ENCODE assay signal across 9 cellular contexts in genomic region chr22:50242406-50242949, GRCh38. TPM values are rescaled to one million over a fixed set of nuclear protein-coding genes. Genes with fewer than 3 reads are reported as not detected.
A peak's percentile ranks its signal among the peaks of the same experiment; 100 is the strongest.
DNase-seq lines count a peak whose midpoint lies in the region; ATAC-seq, FAIRE-seq and TF ChIP-seq lines count a peak whose summit lies in the region.
"Had no signal": no experiment of that assay in that cellular context is flagged by ENCODE, and none has a peak within 500 bp of the region (broad histone marks: within the 10 kb centered on the region; RNA-seq: fewer than 3 reads in every experiment).

No MANE protein-coding gene starts in this region.

- H3K27ac Mint-ChIP-seq in activated T-helper 2 cell treated with anti-CD3 and anti-CD28 coated beads, Interferon-gamma antibody, Interleukin-2, Interleukin-4, amounts not matched to agents 10 μg/mL and 5 μg/mL and 100 μg/mL, durations not matched to agents 14 hours and 24 hours and 36 hours, result no peak overlapping the region

- WGBS in liver, result 77% methylated on average over 14 of the region's 14 CpGs

- peaks cover 6% of the 10 kb centered on the region for H3K36me3 ChIP-seq in cardiac muscle cell
- peaks cover 2 to 11% (median 9%) of the 10 kb centered on the region in 4 donors for H3K36me3 ChIP-seq in liver (ENCODE audit: control insufficient read depth in 4 of 4, insufficient read depth in 3 of 4, low read depth in 1 of 4, low read length in 3 of 4)

- H3K9me3 ChIP-seq in cardiac muscle cell (ENCODE audit: low read depth), result no peaks in the 10 kb centered on the region
- no peaks in the 10 kb centered on the region for H3K9me3 ChIP-seq in liver (ENCODE audit: control insufficient read depth in 4 of 4, low read length in 3 of 4)

- H3K36me3 Mint-ChIP-seq in activated T-helper 2 cell treated with anti-CD3 and anti-CD28 coated beads, Interferon-gamma antibody, Interleukin-2, Interleukin-4, amounts not matched to agents 10 μg/mL and 5 μg/mL and 100 μg/mL, durations not matched to agents 14 hours and 24 hours and 36 hours (ENCODE audit: low read depth), result peaks cover 41% of the 10 kb centered on the region

- FAIRE-seq in urothelium cell line (lab: Jason Lieb, UNC), result peak; percentile 35

- H3K4me1 ChIP-seq in cardiac muscle cell (ENCODE audit: low read depth) (peaks cover 22% of the 10 kb centered on the region), liver (ENCODE audit: control insufficient read depth in 4 of 4, insufficient read depth in 4 of 4, low read length in 3 of 4) (peaks cover 3 to 59% (median 44%) of the 10 kb centered on the region in 4 donors)

- no peaks in the 10 kb centered on the region for H3K9me3 Mint-ChIP-seq in activated T-helper 2 cell treated with anti-CD3 and anti-CD28 coated beads, Interferon-gamma antibody, Interleukin-2, Interleukin-4, amounts not matched to agents 10 μg/mL and 5 μg/mL and 100 μg/mL, durations not matched to agents 14 hours and 24 hours and 36 hours

- H3K4me3 ChIP-seq in cardiac muscle cell (peak overlapping the region; percentile 4), liver (ENCODE audit: low read depth in 1 of 3, low read length in 3 of 3) (peak overlapping the region in 1 of 3 donors; percentile 12)

- DNase-seq in cardiac muscle cell (ENCODE audit: low read depth in 1 of 2, low spot score in 1 of 2) (no peak), left cardiac atrium (no peak), urothelium cell line (ENCODE audit: low spot score) (no peak), cerebellum (ENCODE audit: low spot score) (no peak)
- DNase-seq in activated T-helper 2 cell treated with anti-CD3 and anti-CD28 coated beads, Interferon-gamma antibody, Interleukin-2, Interleukin-4, amounts not matched to agents 10 μg/mL and 5 μg/mL and 100 μg/mL, durations not matched to agents 14 hours and 24 hours and 36 hours (ENCODE audit: low spot score), result no peak
- no peak for DNase-seq in NK-92 treated with Interleukin-12 subunit alpha and Interleukin-12 subunit beta, amount 100 ng/mL, for 24 hours (lab: John Stamatoyannopoulos, UW)
- DNase-seq: GDM1 had no signal

- H3K27me3 ChIP-seq in cardiac muscle cell, result no peaks in the 10 kb centered on the region
- no peaks in the 10 kb centered on the region for H3K27me3 ChIP-seq in liver (ENCODE audit: control insufficient read depth in 4 of 4, insufficient read depth in 4 of 4, low read length in 3 of 4)

- no peaks in the 10 kb centered on the region for H3K27me3 Mint-ChIP-seq in activated T-helper 2 cell treated with anti-CD3 and anti-CD28 coated beads, Interferon-gamma antibody, Interleukin-2, Interleukin-4, amounts not matched to agents 10 μg/mL and 5 μg/mL and 100 μg/mL, durations not matched to agents 14 hours and 24 hours and 36 hours (ENCODE audit: low read depth)

- ATAC-seq in left cardiac atrium, result no peak
- no peak for ATAC-seq in GM19023 (IDR thresholded peaks at IDR 0.05; ENCODE audit: unreplicated experiment)

- intact Hi-C loops in left cardiac atrium (cut with DNase I), result loop anchor here in 1 of 2 donors (10.0 kb wide), 1 partner anchor 262 kb away; the partner anchor contains the start of genes LMF2 and NCAPH2
- intact Hi-C loops in activated T-helper 2 cell treated with anti-CD3 and anti-CD28 coated beads, Interferon-gamma antibody, Interleukin-2, Interleukin-4, amounts not matched to agents 10 μg/mL and 5 μg/mL and 100 μg/mL, durations not matched to agents 14 hours and 24 hours and 36 hours (cut with micrococcal nuclease), result loop anchor here (5.0 to 10.0 kb wide), 2 partner anchors 85 to 282 kb away; partner anchors contain the start of genes DENND6B and SCO2

- peak overlapping the region; percentile 100 for H3K4me3 Mint-ChIP-seq in activated T-helper 2 cell treated with anti-CD3 and anti-CD28 coated beads, Interferon-gamma antibody, Interleukin-2, Interleukin-4, amounts not matched to agents 10 μg/mL and 5 μg/mL and 100 μg/mL, durations not matched to agents 14 hours and 24 hours and 36 hours (ENCODE audit: low read depth)

- H3K27ac ChIP-seq in cardiac muscle cell, result no peak overlapping the region
- H3K27ac ChIP-seq in liver (ENCODE audit: low read depth in 1 of 2, low read length in 2 of 2), result no peak overlapping the region

- no peak for TF ChIP-seq CTCF in cardiac muscle cell (IDR thresholded peaks at IDR 0.05; ENCODE audit: low read depth, low read length)
- TF ChIP-seq CTCF in liver (IDR thresholded peaks at IDR 0.05; ENCODE audit: low read depth, low read length, missing input control), result no peak

- peaks cover 11% of the 10 kb centered on the region for H3K4me1 Mint-ChIP-seq in activated T-helper 2 cell treated with anti-CD3 and anti-CD28 coated beads, Interferon-gamma antibody, Interleukin-2, Interleukin-4, amounts not matched to agents 10 μg/mL and 5 μg/mL and 100 μg/mL, durations not matched to agents 14 hours and 24 hours and 36 hours (ENCODE audit: low read depth)

- peak overlapping the region; percentile 21 to 44 for H3K9ac ChIP-seq in liver (ENCODE audit: low read depth in 1 of 2, low read length in 2 of 2)

- no peak for TF ChIP-seq RAD21 in liver (IDR thresholded peaks at IDR 0.05)

TF ChIP-seq in liver, 16 proteins besides CTCF, POLR2A, EP300 and RAD21 (continues in another document):
- no peak for TF ChIP-seq YY1 (IDR thresholded peaks at IDR 0.05)
- no peak for TF ChIP-seq HNF4G (IDR thresholded peaks at IDR 0.05)
- no peak for TF ChIP-seq MAX (IDR thresholded peaks at IDR 0.05)
- no peak for TF ChIP-seq JUND (IDR thresholded peaks at IDR 0.05)
- no peak for TF ChIP-seq ZBTB33 (IDR thresholded peaks at IDR 0.05)
- no peak for TF ChIP-seq ATF3 (IDR thresholded peaks at IDR 0.05)
- TF ChIP-seq EGR1 (IDR thresholded peaks at IDR 0.05; ENCODE audit: low read depth in 2 of 2), result no peak

RNA-seq across cellular contexts. Expression of gene TUBGCP6, which starts 2.3 kb away (rescaled TPM):
- total RNA-seq in cardiac muscle cell (32.9 and 46.1 TPM in 2 replicates), left cardiac atrium (10 to 100 TPM; 20.4 to 22.0 TPM), liver (10 to 100 TPM; 20.9 to 31.7 TPM), cerebellum (41.3 TPM)
- polyA plus RNA-seq in cardiac muscle cell (32.6 and 48.3 TPM in 2 replicates), liver (10 to 100 TPM in 1 of 2 donors, 1 to 10 TPM in 1; 9.3 to 11.9 TPM)
- total RNA-seq in activated T-helper 2 cell treated with anti-CD3 and anti-CD28 coated beads, Interferon-gamma antibody, Interleukin-2, Interleukin-4, amounts not matched to agents 10 μg/mL and 5 μg/mL and 100 μg/mL, durations not matched to agents 14 hours and 24 hours and 36 hours, result 48.8 and 49.6 TPM in 2 replicates

RNA-seq across cellular contexts. Expression of gene HDAC10, which starts 8.6 kb away (rescaled TPM):
- 28.4 and 57.3 TPM in 2 replicates for total RNA-seq in cardiac muscle cell
- polyA plus RNA-seq in cardiac muscle cell, result 19.8 and 20.8 TPM in 2 replicates
- total RNA-seq in left cardiac atrium, result 10 to 100 TPM; 11.2 to 14.2 TPM
- total RNA-seq in activated T-helper 2 cell treated with anti-CD3 and anti-CD28 coated beads, Interferon-gamma antibody, Interleukin-2, Interleukin-4, amounts not matched to agents 10 μg/mL and 5 μg/mL and 100 μg/mL, durations not matched to agents 14 hours and 24 hours and 36 hours, result 60.0 and 62.9 TPM in 2 replicates
- total RNA-seq in liver, result 10 to 100 TPM; 11.4 to 18.2 TPM
- 10 to 100 TPM in 1 of 2 donors, 1 to 10 TPM in 1; 6.2 to 15.9 TPM for polyA plus RNA-seq in liver
- 12.9 TPM for total RNA-seq in cerebellum

RNA-seq across cellular contexts. Expression of gene MAPK12, which starts 19.0 kb away (rescaled TPM):
- total RNA-seq in cardiac muscle cell (45.5 and 52.1 TPM in 2 replicates), left cardiac atrium (10 to 100 TPM; 13.2 to 14.7 TPM), liver (1 to 10 TPM; 2.3 to 2.8 TPM), cerebellum (6.1 TPM)
- polyA plus RNA-seq in cardiac muscle cell (61.5 and 67.1 TPM in 2 replicates), liver (1 to 10 TPM in 1 of 2 donors, under 1 TPM in 1; 0.83 to 1.5 TPM)
- 16.3 and 17.6 TPM in 2 replicates for total RNA-seq in activated T-helper 2 cell treated with anti-CD3 and anti-CD28 coated beads, Interferon-gamma antibody, Interleukin-2, Interleukin-4, amounts not matched to agents 10 μg/mL and 5 μg/mL and 100 μg/mL, durations not matched to agents 14 hours and 24 hours and 36 hours

RNA-seq across cellular contexts. Expression of gene MAPK11, which starts 27.7 kb away (rescaled TPM):
- 0.49 and 0.63 TPM in 2 replicates for total RNA-seq in cardiac muscle cell
- polyA plus RNA-seq in cardiac muscle cell, result 0.12 TPM in 1 of 2 replicates, not detected in the other
- total RNA-seq in left cardiac atrium, result 10 to 100 TPM; 13.3 to 15.4 TPM
- 19.0 and 20.9 TPM in 2 replicates for total RNA-seq in activated T-helper 2 cell treated with anti-CD3 and anti-CD28 coated beads, Interferon-gamma antibody, Interleukin-2, Interleukin-4, amounts not matched to agents 10 μg/mL and 5 μg/mL and 100 μg/mL, durations not matched to agents 14 hours and 24 hours and 36 hours
- 1 to 10 TPM in 1 of 2 donors, under 1 TPM in 1; 0.65 to 1.2 TPM for total RNA-seq in liver
- polyA plus RNA-seq in liver, result 1 to 10 TPM in 1 of 2 donors, under 1 TPM in 1; 0.83 to 2.0 TPM
- total RNA-seq in cerebellum, result 8.4 TPM

RNA-seq across cellular contexts. Expression of gene SELENOO, which starts 41.7 kb away (rescaled TPM):
- 39.4 and 54.5 TPM in 2 replicates for total RNA-seq in cardiac muscle cell
- polyA plus RNA-seq in cardiac muscle cell, result 29.8 and 30.2 TPM in 2 replicates
- 10 to 100 TPM; 11.7 to 15.0 TPM for total RNA-seq in left cardiac atrium
- 26.3 and 26.4 TPM in 2 replicates for total RNA-seq in activated T-helper 2 cell treated with anti-CD3 and anti-CD28 coated beads, Interferon-gamma antibody, Interleukin-2, Interleukin-4, amounts not matched to agents 10 μg/mL and 5 μg/mL and 100 μg/mL, durations not matched to agents 14 hours and 24 hours and 36 hours
- 10 to 100 TPM; 16.4 to 58.9 TPM for total RNA-seq in liver
- polyA plus RNA-seq in liver, result 10 to 100 TPM; 25.5 to 59.2 TPM
- total RNA-seq in cerebellum, result 10.0 TPM
